ENCODE assay signal across 18 cellular contexts in the genomic region with DNA sequence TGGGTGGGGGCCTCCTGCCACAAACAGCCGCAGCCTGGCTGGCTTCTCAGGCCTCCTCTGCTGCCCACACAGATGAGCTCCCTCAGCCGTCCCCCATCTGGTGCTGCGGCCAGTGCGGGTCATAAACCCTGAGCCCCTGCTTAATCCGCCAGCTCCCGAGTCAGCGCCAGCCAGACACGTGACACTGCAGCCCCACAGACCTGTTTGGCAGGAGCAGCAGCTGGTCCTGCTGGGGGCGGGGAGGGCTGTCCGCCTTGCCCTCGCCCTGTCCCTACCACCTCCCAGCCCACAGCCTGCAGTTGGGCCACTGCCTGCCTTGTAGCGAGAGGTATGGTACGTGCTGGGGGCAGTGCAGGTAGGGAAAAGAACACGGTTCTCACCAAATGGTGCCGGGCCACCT.
DNase-seq lines count a peak whose midpoint lies in the region; ATAC-seq and TF ChIP-seq lines count a peak whose summit lies in the region.
"Had no signal": no experiment of that assay in that cellular context is flagged by ENCODE, and none has a peak within 500 bp of the region (broad histone marks: within the 10 kb centered on the region; RNA-seq: fewer than 3 reads in every experiment).

No MANE protein-coding gene starts in this region.

- H3K27ac Mint-ChIP-seq in T-helper 2 cell treated with Interferon-gamma antibody and Interleukin-4, amounts not matched to agents 5 μg/mL and 100 μg/mL, for 36 hours: no peak overlapping the region
- H3K27ac Mint-ChIP-seq: activated naive CD8-positive, alpha-beta T cell; CD8-positive, alpha-beta T cell had no signal

- peaks cover 99% of the 10 kb centered on the region for H3K4me1 ChIP-seq in BLaER1
- H3K4me1 ChIP-seq in heart right ventricle: peaks cover 12 to 93% (median 54%) of the 10 kb centered on the region in 9 donors
- H3K4me1 ChIP-seq in prostate gland (replicated peaks): no peaks in the 10 kb centered on the region

- peaks cover 6% of the 10 kb centered on the region for H3K36me3 Mint-ChIP-seq in T-helper 2 cell treated with Interferon-gamma antibody and Interleukin-4, amounts not matched to agents 5 μg/mL and 100 μg/mL, for 36 hours (ENCODE audit: low read depth)
- H3K36me3 Mint-ChIP-seq: activated naive CD8-positive, alpha-beta T cell had no signal

- H3K4me2 ChIP-seq in BLaER1: peak overlapping the region; percentile 47

- no peaks in the 10 kb centered on the region for H3K27me3 Mint-ChIP-seq in T-helper 2 cell treated with Interferon-gamma antibody and Interleukin-4, amounts not matched to agents 5 μg/mL and 100 μg/mL, for 36 hours (ENCODE audit: low read depth)
- H3K27me3 Mint-ChIP-seq: activated naive CD8-positive, alpha-beta T cell had no signal

- peaks cover 100% of the 10 kb centered on the region for H4K20me1 ChIP-seq in BLaER1

- H3K4me3 Mint-ChIP-seq in T-helper 2 cell treated with Interferon-gamma antibody and Interleukin-4, amounts not matched to agents 5 μg/mL and 100 μg/mL, for 36 hours: no peak overlapping the region
- H3K4me3 Mint-ChIP-seq: activated naive CD8-positive, alpha-beta T cell; CD8-positive, alpha-beta T cell had no signal

- H3K9me3 ChIP-seq in BLaER1 (peaks cover 6% of the 10 kb centered on the region; the same call in 1 of the 2 replicates), heart right ventricle (no peaks in the 10 kb centered on the region), prostate gland (no peaks in the 10 kb centered on the region)
- H3K9me3 ChIP-seq: left lung, tibial artery had no signal

- H3K4me3 ChIP-seq in BLaER1 (no peak overlapping the region), heart right ventricle (no peak overlapping the region), prostate gland (no peak overlapping the region)
- H3K4me3 ChIP-seq: cardiac muscle cell, left lung, tibial artery had no signal

- intact Hi-C loops in heart right ventricle (cut with DNase I): loop anchor here in 7 of 10 donors (5.0 to 10.0 kb wide), 5 partner anchors 52 to 122 kb away; no protein-coding TSS in a partner anchor
- intact Hi-C loops in posterior vena cava (cut with DNase I): no loop called here
- intact Hi-C loops in prostate gland (cut with DNase I): no loop called here

- H3K27me3 ChIP-seq in BLaER1 (no peaks in the 10 kb centered on the region), heart right ventricle (no peaks in the 10 kb centered on the region), prostate gland (replicated peaks; ENCODE audit: insufficient read depth) (no peaks in the 10 kb centered on the region)
- H3K27me3 ChIP-seq: cardiac muscle cell, left lung, tibial artery had no signal

- TF ChIP-seq CTCF in heart right ventricle (IDR thresholded peaks at IDR 0.05) (no peak), prostate gland (IDR thresholded peaks at IDR 0.05) (no peak)

- H3K27ac ChIP-seq in BLaER1 (0 out of 2 replicates have a peak overlapping the region, but pooled peaks have one; percentile 25), heart right ventricle (peak overlapping the region in 8 of 10 donors; percentile 26 to 69 (median 57)), prostate gland (no peak overlapping the region)
- H3K27ac ChIP-seq: cardiac muscle cell, left lung, tibial artery had no signal

- H3K36me3 ChIP-seq in BLaER1 (peaks cover 69% of the 10 kb centered on the region), heart right ventricle (peaks cover 0 to 13% (median 0%) of the 10 kb centered on the region in 9 donors), prostate gland (no peaks in the 10 kb centered on the region)
- H3K36me3 ChIP-seq: cardiac muscle cell, tibial artery had no signal

- ATAC-seq in heart right ventricle: peak in 7 of 8 donors; percentile 23 to 58 (median 38)
- no peak for ATAC-seq in HG02840 (IDR thresholded peaks at IDR 0.05; ENCODE audit: low FRiP score, unreplicated experiment)
- ATAC-seq: CD8-positive, alpha-beta T cell; left lung had no signal

- peaks cover 12% of the 10 kb centered on the region for H3K4me1 Mint-ChIP-seq in T-helper 2 cell treated with Interferon-gamma antibody and Interleukin-4, amounts not matched to agents 5 μg/mL and 100 μg/mL, for 36 hours (ENCODE audit: low read depth)

- 57 to 66% methylated on average over 15 of the region's 15 CpGs for WGBS in heart right ventricle, 2 donors
- WGBS in prostate gland: 53% methylated on average over 15 of the region's 15 CpGs

- TF ChIP-seq POLR2A in prostate gland (IDR thresholded peaks at IDR 0.05): no peak

- H3K9me3 Mint-ChIP-seq in T-helper 2 cell treated with Interferon-gamma antibody and Interleukin-4, amounts not matched to agents 5 μg/mL and 100 μg/mL, for 36 hours: no peaks in the 10 kb centered on the region
- H3K9me3 Mint-ChIP-seq: CD8-positive, alpha-beta T cell had no signal

- peak overlapping the region; percentile 28; the same call in 1 of the 2 replicates for H3K9ac ChIP-seq in BLaER1

- DNase-seq in NCI-H82 (lab: John Stamatoyannopoulos, UW) (peak; percentile 92), heart right ventricle (peak in 1 of 2 donors; percentile 59), posterior vena cava (ENCODE audit: low spot score) (peak; percentile 58), prostate gland (ENCODE audit: low spot score) (no peak), ureter (ENCODE audit: low spot score) (no peak)
- DNase-seq in T-helper 2 cell treated with Interferon-gamma antibody and Interleukin-4, amounts not matched to agents 5 μg/mL and 100 μg/mL, for 36 hours (ENCODE audit: low spot score): no peak
- DNase-seq: activated CD4-positive, alpha-beta T cell treated with anti-CD3 and anti-CD28 coated beads for 48 hours; CD8-positive, alpha-beta T cell; effector CD4-positive, alpha-beta T cell; GF-D8; NK-92 treated with Interleukin-12 subunit alpha and Interleukin-12 subunit beta, amount 100 ng/mL, for 24 hours; stimulated activated CD4-positive, alpha-beta T cell treated with anti-CD3 and anti-CD28 coated beads, Interleukin-2, amount 100 ng/mL, for 24 hours; tibial artery had no signal

Comparison
In these comparisons a context has a peak if more than half of its experiments do, and no peak if none do; other contexts are left out.
1. H3K27ac ChIP-seq: peak in BLaER1 (single experiment) and heart right ventricle (8 of 10); none in prostate gland (0 of 2).
2. DNase-seq: peak in NCI-H82 (single experiment) and posterior vena cava (single experiment); none in prostate gland (single experiment), ureter (single experiment) and T-helper 2 cell treated with Interferon-gamma antibody and Interleukin-4, amounts not matched to agents 5 μg/mL and 100 μg/mL, for 36 hours (single experiment).
3. intact Hi-C loops: an anchor here in heart right ventricle (5.0 to 10.0 kb wide); none called in posterior vena cava and prostate gland.